In the genomic region with DNA sequence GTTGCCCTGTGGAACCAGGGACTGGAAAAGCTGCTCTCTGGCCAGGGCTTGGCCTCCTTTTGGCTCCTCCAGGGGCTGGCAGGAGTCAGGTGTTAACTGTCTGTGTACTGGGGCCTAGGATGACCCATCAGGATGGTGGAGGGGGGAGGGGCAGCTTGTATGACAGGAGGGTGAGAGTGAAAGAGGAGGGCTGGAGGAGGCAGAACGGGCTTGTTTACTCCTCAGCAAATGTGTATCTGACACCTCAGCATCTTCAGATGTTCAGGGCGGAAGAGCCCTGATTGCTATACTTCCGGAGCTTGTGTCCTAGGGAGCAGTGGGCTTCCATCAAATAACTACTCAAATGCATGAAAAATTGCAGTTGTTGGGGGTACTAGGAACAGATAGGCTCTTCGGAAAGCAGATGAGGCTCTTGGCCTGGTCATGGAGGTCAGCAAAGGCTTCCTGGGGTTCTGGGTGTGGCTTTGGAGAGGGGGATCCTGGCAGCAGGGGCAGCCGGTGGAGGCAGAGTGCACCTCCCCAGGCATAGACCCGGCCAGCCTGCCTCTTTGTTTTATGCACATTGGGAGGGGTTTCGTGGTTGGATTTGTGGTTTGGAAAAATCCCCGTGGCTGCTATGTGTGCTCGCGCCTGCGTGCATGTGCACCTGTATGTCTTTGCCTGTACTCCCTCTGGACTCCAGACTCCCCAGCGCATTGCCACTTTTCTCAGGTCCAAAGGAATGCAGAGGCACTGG, we compare ENCODE assay signal across 8 cellular contexts. TPM values are rescaled to one million over a fixed set of nuclear protein-coding genes. Genes with fewer than 3 reads are reported as not detected.
DNase-seq lines count a peak whose midpoint lies in the region; ATAC-seq lines count a peak whose summit lies in the region.

No MANE protein-coding gene starts in this region.

- DNase-seq in activated gamma-delta T cell treated with Interleukin-2 at 50 U/mL for 16 hours = peak; percentile 13
- no peak for DNase-seq in activated gamma-delta T cell (lab: John Stamatoyannopoulos, UW)
- DNase-seq in NT2/D1 (ENCODE audit: low read depth, low spot score) = no peak
- DNase-seq in activated naive CD4-positive, alpha-beta T cell treated with anti-CD3 and anti-CD28 coated beads, Interleukin-2, amount 50 U/mL, for 72 hours (ENCODE audit: low spot score in 2 of 2) = peak; percentile 62 to 80
- no peak for DNase-seq in natural killer cell treated with Interleukin-12 subunit alpha and Interleukin-12 subunit beta and Interleukin-15 and Interleukin-18, amount 100 ng/mL, for 72 hours (ENCODE audit: low spot score)
- no peak for DNase-seq in NCI-H2029 treated with DMSO at 0.1 percent for 48 hours (lab: John Stamatoyannopoulos, UW)
- DNase-seq in ecto neural progenitor cell (ENCODE audit: low spot score) = no peak

- H3K27ac Mint-ChIP-seq in activated naive CD4-positive, alpha-beta T cell treated with anti-CD3 and anti-CD28 coated beads, Interleukin-2, amount 50 U/mL, for 72 hours = peak overlapping the region; percentile 81 to 96
- H3K27ac Mint-ChIP-seq in natural killer cell treated with Interleukin-12 subunit alpha and Interleukin-12 subunit beta and Interleukin-15 and Interleukin-18, amount 100 ng/mL, for 72 hours = peak overlapping the region in 1 of 2 donors; percentile 48

- ATAC-seq in activated naive CD4-positive, alpha-beta T cell treated with anti-CD3 and anti-CD28 coated beads, Interleukin-2, amount 50 U/mL, for 72 hours = peak; percentile 81 to 82
- ATAC-seq in natural killer cell treated with Interleukin-12 subunit alpha and Interleukin-12 subunit beta and Interleukin-15 and Interleukin-18, amount 100 ng/mL, for 72 hours = peak; percentile 29 to 52
- no peak for ATAC-seq in GM18519 (IDR thresholded peaks at IDR 0.05; ENCODE audit: low FRiP score, unreplicated experiment)

- peaks cover 15 to 36% of the 10 kb centered on the region in 2 donors for H3K36me3 Mint-ChIP-seq in activated naive CD4-positive, alpha-beta T cell treated with anti-CD3 and anti-CD28 coated beads, Interleukin-2, amount 50 U/mL, for 72 hours
- no peaks in the 10 kb centered on the region for H3K36me3 Mint-ChIP-seq in natural killer cell treated with Interleukin-12 subunit alpha and Interleukin-12 subunit beta and Interleukin-15 and Interleukin-18, amount 100 ng/mL, for 72 hours

- H3K4me1 Mint-ChIP-seq in natural killer cell treated with Interleukin-12 subunit alpha and Interleukin-12 subunit beta and Interleukin-15 and Interleukin-18, amount 100 ng/mL, for 72 hours (ENCODE audit: low read depth in 2 of 2) = peaks cover 0 to 18% of the 10 kb centered on the region in 2 donors

- no peaks in the 10 kb centered on the region for H3K9me3 Mint-ChIP-seq in activated naive CD4-positive, alpha-beta T cell treated with anti-CD3 and anti-CD28 coated beads, Interleukin-2, amount 50 U/mL, for 72 hours
- H3K9me3 Mint-ChIP-seq in natural killer cell treated with Interleukin-12 subunit alpha and Interleukin-12 subunit beta and Interleukin-15 and Interleukin-18, amount 100 ng/mL, for 72 hours = no peaks in the 10 kb centered on the region

- H3K27me3 Mint-ChIP-seq in natural killer cell treated with Interleukin-12 subunit alpha and Interleukin-12 subunit beta and Interleukin-15 and Interleukin-18, amount 100 ng/mL, for 72 hours = no peaks in the 10 kb centered on the region

- H3K4me1 ChIP-seq in NT2/D1 (ENCODE audit: insufficient read depth, insufficient read length) = peaks cover 45% of the 10 kb centered on the region

- H3K27me3 ChIP-seq in NT2/D1 (ENCODE audit: insufficient read depth, insufficient read length) = no peaks in the 10 kb centered on the region

- no peak overlapping the region for H3K4me3 ChIP-seq in NT2/D1 (ENCODE audit: insufficient read length, low read depth)

- H3K36me3 ChIP-seq in NT2/D1 (ENCODE audit: insufficient read depth, insufficient read length, low read length) = no peaks in the 10 kb centered on the region

- peak overlapping the region; percentile 6 for H3K9ac ChIP-seq in NT2/D1 (ENCODE audit: insufficient read length, low read depth)

- no peaks in the 10 kb centered on the region for H3K9me3 ChIP-seq in NT2/D1 (ENCODE audit: insufficient read depth, low read length)

- H3K4me3 Mint-ChIP-seq in natural killer cell treated with Interleukin-12 subunit alpha and Interleukin-12 subunit beta and Interleukin-15 and Interleukin-18, amount 100 ng/mL, for 72 hours = peak overlapping the region; percentile 30

RNA-seq across cellular contexts. Expression of gene CD82, which starts 31.2 kb away (rescaled TPM):
- 100 to 1,000 TPM; 270 to 324 TPM for total RNA-seq in activated naive CD4-positive, alpha-beta T cell treated with anti-CD3 and anti-CD28 coated beads, Interleukin-2, amount 50 U/mL, for 72 hours
- total RNA-seq in natural killer cell treated with Interleukin-12 subunit alpha and Interleukin-12 subunit beta and Interleukin-15 and Interleukin-18, amount 100 ng/mL, for 72 hours = 100 to 1,000 TPM in 1 of 2 donors, 10 to 100 TPM in 1; 39.3 to 158 TPM

Comparison
In these comparisons a context has a peak if more than half of its experiments do, and no peak if none do; other contexts are left out.
1. DNase-seq: peak in activated gamma-delta T cell treated with Interleukin-2 at 50 U/mL for 16 hours (single experiment) and activated naive CD4-positive, alpha-beta T cell treated with anti-CD3 and anti-CD28 coated beads, Interleukin-2, amount 50 U/mL, for 72 hours (2 of 2); none in activated gamma-delta T cell (single experiment), NT2/D1 (single experiment), natural killer cell treated with Interleukin-12 subunit alpha and Interleukin-12 subunit beta and Interleukin-15 and Interleukin-18, amount 100 ng/mL, for 72 hours (single experiment), NCI-H2029 treated with DMSO at 0.1 percent for 48 hours (single experiment) and ecto neural progenitor cell (single experiment).